24 cellular contexts compared by ENCODE assay signal in the genomic region with DNA sequence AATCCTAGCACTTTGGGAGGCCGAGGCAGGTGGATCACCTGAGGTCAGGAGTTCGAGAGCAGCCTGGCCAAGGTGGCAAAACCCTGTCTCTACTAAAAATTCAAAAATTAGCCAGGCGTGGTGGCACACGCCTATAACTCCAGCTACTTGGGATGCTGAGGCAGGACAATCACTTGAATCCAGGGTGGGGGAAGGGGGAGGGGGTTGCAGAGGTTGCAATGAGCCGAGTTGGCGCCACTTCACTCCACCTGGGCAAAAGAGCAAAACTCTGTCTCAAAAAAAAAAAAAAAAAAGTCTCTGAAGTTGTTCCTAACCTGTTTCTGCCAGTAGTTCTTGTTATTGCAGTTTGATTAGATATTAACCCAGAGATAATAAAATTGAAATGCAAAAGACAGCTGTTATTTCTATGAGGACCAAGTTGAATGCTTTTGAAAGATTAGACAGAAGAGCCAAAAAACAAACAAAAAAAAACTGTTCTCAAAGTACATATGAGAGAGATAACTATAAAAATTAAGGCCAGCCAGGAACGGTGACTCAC.
"Had no signal": no experiment of that assay in that cellular context is flagged by ENCODE, and none has a peak within 500 bp of the region (broad histone marks: within the 10 kb centered on the region; RNA-seq: fewer than 3 reads in every experiment).

No MANE protein-coding gene starts in this region.

- H3K4me1 ChIP-seq: esophagus squamous epithelium, psoas muscle, suprapubic skin had no signal

- H3K4me3 ChIP-seq: esophagus squamous epithelium, lung, psoas muscle, skin epidermis, suprapubic skin had no signal

- H3K9me3 ChIP-seq: esophagus squamous epithelium, psoas muscle, suprapubic skin had no signal

- H3K27me3 ChIP-seq: esophagus squamous epithelium, suprapubic skin had no signal

- DNase-seq: cortex of kidney; effector memory CD8-positive, alpha-beta T cell; erythroblast; esophagus squamous epithelium; foreskin melanocyte; glutamatergic neuron; hypothalamus; immature natural killer cell; islet precursor cell; kidney glomerular epithelial cell; naive B cell; nucleus accumbens; posterior cingulate gyrus; psoas muscle; right cardiac atrium; stimulated activated CD4-positive, alpha-beta T cell treated with anti-CD3 and anti-CD28 coated beads, Interleukin-15, amount 100 ng/mL, for 24 hours; stimulated activated CD4-positive, alpha-beta T cell treated with anti-CD3 and anti-CD28 coated beads, Interleukin-2, amount 100 ng/mL, for 48 hours; stimulated activated naive B cell treated with anti-CD40 and anti-IgM and Interleukin-4, amounts not matched to agents 10 μg/mL and 1 μg/mL and 100 μg/mL, for 72 hours; trophoblast cell had no signal

- ATAC-seq: effector memory CD8-positive, alpha-beta T cell; natural killer cell treated with Interleukin-12 subunit alpha and Interleukin-12 subunit beta and Interleukin-15 and Interleukin-18, amount 100 ng/mL, for 72 hours; psoas muscle; right cardiac atrium; stimulated activated naive B cell treated with anti-CD40 and anti-IgM and Interleukin-4, amounts not matched to agents 10 μg/mL and 1 μg/mL and 100 μg/mL, for 72 hours had no signal

- H3K36me3 ChIP-seq: suprapubic skin had no signal

- H3K27ac ChIP-seq: esophagus squamous epithelium, psoas muscle, skin epidermis, suprapubic skin had no signal

- FAIRE-seq: endometrium had no signal
